ENCODE assay signal across 8 cellular contexts in genomic region chr1:146472192-146472861, GRCh38.
DNase-seq lines count a peak whose midpoint lies in the region; ATAC-seq lines count a peak whose summit lies in the region.
"Not testable (repeated sequence)": the region's sequence is repeated elsewhere in the genome, so short reads cannot be mapped to it uniquely, and the experiment has no call there.

No MANE protein-coding gene starts in this region.

- not testable (repeated sequence) for H3K36me3 ChIP-seq in neuron (ENCODE audit: insufficient read depth, low read length)

- peak; percentile 95 for ATAC-seq in HG02678 (IDR thresholded peaks at IDR 0.05; ENCODE audit: unreplicated experiment)
- ATAC-seq in activated naive CD4-positive, alpha-beta T cell treated with anti-CD3 and anti-CD28 coated beads, Interleukin-2, amount 50 U/mL, for 72 hours: peak; percentile 100

- not testable (repeated sequence) for H3K4me1 ChIP-seq in neuron (ENCODE audit: insufficient read depth, low read length)

- H3K27ac Mint-ChIP-seq in activated naive CD4-positive, alpha-beta T cell treated with anti-CD3 and anti-CD28 coated beads, Interleukin-2, amount 50 U/mL, for 72 hours: peak overlapping the region; percentile 77 to 90

- H3K9me3 Mint-ChIP-seq in activated naive CD4-positive, alpha-beta T cell treated with anti-CD3 and anti-CD28 coated beads, Interleukin-2, amount 50 U/mL, for 72 hours: not testable (repeated sequence)

- DNase-seq in DMS153 (lab: John Stamatoyannopoulos, UW) (peak; percentile 75), NCI-H1694 treated with DMSO at 0.1 percent for 48 hours (lab: John Stamatoyannopoulos, UW) (peak; percentile 77), T-helper 22 cell (ENCODE audit: low read depth) (peak; percentile 54), glomerular visceral epithelial cell (ENCODE audit: extremely low spot score) (peak; percentile 59)
- peak; percentile 79 to 82 for DNase-seq in activated naive CD4-positive, alpha-beta T cell treated with anti-CD3 and anti-CD28 coated beads, Interleukin-2, amount 50 U/mL, for 72 hours (ENCODE audit: low spot score in 2 of 2)
- peak; percentile 49 to 70 for DNase-seq in stimulated activated CD8-positive, alpha-beta memory T cell treated with anti-CD3 and anti-CD28 coated beads, Interleukin-7, amount 100 ng/mL, for 4 hours (ENCODE audit: low read depth in 2 of 2)

- peak overlapping the region; percentile 42 for H3K4me3 ChIP-seq in neuron (ENCODE audit: low read length)

- not testable (repeated sequence) for H3K36me3 Mint-ChIP-seq in activated naive CD4-positive, alpha-beta T cell treated with anti-CD3 and anti-CD28 coated beads, Interleukin-2, amount 50 U/mL, for 72 hours

- not testable (repeated sequence) for H3K9me3 ChIP-seq in neuron (ENCODE audit: low read length)

- not testable (repeated sequence) for H3K27me3 ChIP-seq in neuron (ENCODE audit: insufficient read depth, low read length)

- peak overlapping the region; percentile 44 for H2AFZ ChIP-seq in neuron (ENCODE audit: low read depth, low read length)

Comparison
In these comparisons a context has a peak if more than half of its experiments do, and no peak if none do; other contexts are left out.
1. Peak in every context shown above with its lines: DNase-seq, ATAC-seq and H3K4me3 ChIP-seq.